In the genomic region with DNA sequence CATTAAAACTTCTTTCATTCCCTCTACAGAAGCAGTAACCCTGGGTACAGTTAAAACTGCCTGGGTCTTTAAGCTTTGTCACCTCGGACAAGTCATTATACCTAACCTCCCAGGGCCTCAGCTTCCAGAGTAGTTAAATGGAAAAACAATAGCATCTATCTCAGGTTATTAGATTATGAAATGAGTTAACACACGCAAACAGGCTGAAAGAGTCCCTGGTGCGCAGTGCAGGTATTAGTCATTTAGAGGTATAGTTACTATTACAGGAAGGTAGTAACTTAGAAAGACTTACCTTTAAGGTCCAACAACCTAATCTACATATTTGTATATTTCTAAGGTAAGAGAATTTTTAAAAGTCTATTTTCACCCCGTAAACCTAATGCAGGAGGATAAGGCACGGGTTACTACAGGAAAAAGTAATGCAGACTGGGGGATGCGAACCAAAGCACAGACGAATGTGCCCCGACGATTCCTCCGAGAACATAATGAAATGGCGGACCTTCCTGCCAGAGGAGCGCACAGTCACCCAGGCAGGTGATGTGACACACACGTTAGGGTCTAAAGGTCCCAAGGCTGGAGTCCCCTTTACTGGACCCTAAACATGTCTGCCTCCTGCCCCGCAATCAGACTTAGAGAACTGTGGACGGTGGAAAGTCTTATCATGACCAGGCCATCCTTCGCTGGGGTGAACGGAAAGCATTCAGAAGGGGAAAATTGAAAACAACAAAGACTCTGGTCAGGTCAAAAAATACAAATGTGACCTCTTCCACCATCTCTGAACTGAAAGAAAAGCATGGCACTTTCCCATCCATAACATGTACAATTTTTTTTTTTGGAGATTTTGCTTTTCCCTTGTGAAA, we compare ENCODE assay signal across 8 cellular contexts. TPM values are rescaled to one million over a fixed set of nuclear protein-coding genes. Genes with fewer than 3 reads are reported as not detected.
A peak's percentile ranks its signal among the peaks of the same experiment; 100 is the strongest.
DNase-seq lines count a peak whose midpoint lies in the region; TF ChIP-seq lines count a peak whose summit lies in the region.

No MANE protein-coding gene starts in this region.

- no peaks in the 10 kb centered on the region for H3K36me3 ChIP-seq in A673 (ENCODE audit: insufficient read depth, low read length, poor library complexity, severe bottlenecking)
- peaks cover 0 to 17% of the 10 kb centered on the region in 2 experiments; a peak in 1 of 3 replicates for H3K36me3 ChIP-seq in HEK293 (ENCODE audit: control insufficient read depth in 2 of 2, insufficient read depth in 1 of 2, low read length in 2 of 2)

- H3K27me3 ChIP-seq in A673 (replicated peaks; ENCODE audit: insufficient read depth, low read depth, low read length, poor library complexity): no peaks in the 10 kb centered on the region

- H3K9me3 ChIP-seq in A673 (ENCODE audit: low read depth, low read length, poor library complexity, severe bottlenecking): no peaks in the 10 kb centered on the region
- H3K9me3 ChIP-seq in HEK293 (ENCODE audit: control insufficient read depth, insufficient read depth, low read depth, low read length): no peaks in the 10 kb centered on the region

- H3K36me3 Mint-ChIP-seq in neural crest cell (ENCODE audit: low read depth): no peaks in the 10 kb centered on the region

- POLR2A ChIA-PET in A673 (lab: Charles Lee; ENCODE audit: low non-redundant PET): no interaction called here
- POLR2A ChIA-PET in HEK293 (lab: Yijun Ruan, JAX): interaction anchor here (1.6 to 3.1 kb wide), 2 partner anchors 10 to 61 kb away, joined by 3 to 22 read pairs; a partner anchor contains a TSS

- H3K4me1 ChIP-seq in A673 (ENCODE audit: insufficient read depth, low read length, poor library complexity, severe bottlenecking) (peaks cover 24% of the 10 kb centered on the region), HEK293 (ENCODE audit: control insufficient read depth, insufficient read depth, low read length) (no peaks in the 10 kb centered on the region)

- intact Hi-C loops in A673 (cut with micrococcal nuclease; ENCODE audit: unreplicated experiment): no loop called here

- peak overlapping the region; percentile 96 for H3K4me3 ChIP-seq in A673 (ENCODE audit: low read depth, low read length, poor library complexity, severe bottlenecking)
- H3K4me3 ChIP-seq in HEK293 (ENCODE audit: low read depth, low read length): peak overlapping the region; percentile 87

- CTCF ChIA-PET in A673 (lab: Charles Lee) (no interaction called here), HEK293 (lab: Yijun Ruan, JAX) (interaction anchor here (0.5 to 2.2 kb wide), 7 partner anchors 10 to 101 kb away, joined by 3 to 17 read pairs (median 3); no protein-coding TSS in a partner anchor)

- H3K4me3 Mint-ChIP-seq in neural crest cell: peak overlapping the region; percentile 99

- H3K27me3 Mint-ChIP-seq in neural crest cell (ENCODE audit: low read depth): no peaks in the 10 kb centered on the region

- H3K9me3 Mint-ChIP-seq in neural crest cell: no peaks in the 10 kb centered on the region

- H3K4me1 Mint-ChIP-seq in neural crest cell: peaks cover 33% of the 10 kb centered on the region

- TSS peak; percentile 31 for BruUV-seq in A673 (replicated peaks; lab: Mats Ljungman, UMichigan)

- H3K27ac ChIP-seq in A673 (ENCODE audit: low read depth, low read length, poor library complexity, severe bottlenecking): peak overlapping the region; percentile 87
- peak overlapping the region; percentile 67; the same call in 1 of the 2 replicates for H3K27ac ChIP-seq in HEK293 (ENCODE audit: extremely low read depth, low read depth, low read length)
- H3K27ac ChIP-seq in epithelial cell of prostate: peak overlapping the region; percentile 90

- TF ChIP-seq CTCF in A673 (conservative IDR thresholded peaks at IDR 0.05; ENCODE audit: low read depth, low read length) (no peak), HEK293 (tag by site-specific recombination; IDR thresholded peaks at IDR 0.05) (no peak), neural crest cell (conservative IDR thresholded peaks at IDR 0.05) (no peak)

- H3K27ac Mint-ChIP-seq in neural crest cell (ENCODE audit: unreplicated experiment): peak overlapping the region; percentile 98

- DNase-seq in A673 (ENCODE audit: low spot score) (no peak), epithelial cell of prostate (ENCODE audit: low read depth, low spot score) (no peak), neural crest cell (ENCODE audit: low read depth, low spot score) (no peak), ureter (ENCODE audit: low spot score) (no peak), GM03348 (ENCODE audit: low spot score) (no peak), C1 segment of cervical spinal cord (lab: John Stamatoyannopoulos, UW) (no peak)
- peak; percentile 70 for DNase-seq in activated CD4-positive, alpha-beta T cell treated with anti-CD3 and anti-CD28 coated beads for 48 hours

TF ChIP-seq in HEK293, 187 proteins besides CTCF, POLR2A, EP300 and RAD21:
- TF ChIP-seq ZBTB20 (tag by site-specific recombination; IDR thresholded peaks at IDR 0.05) (peak; percentile 73), ZNF184 (tag by site-specific recombination; IDR thresholded peaks at IDR 0.05) (no peak), ZNF335 (tag by site-specific recombination; conservative IDR thresholded peaks at IDR 0.05) (peak; percentile 69; the same call in 1 of the 2 replicates), ZNF660 (tag by site-specific recombination; IDR thresholded peaks at IDR 0.05) (0 out of 2 replicates have a peak, but pooled peaks have one; percentile 30)
- TF ChIP-seq, protein P1, sequence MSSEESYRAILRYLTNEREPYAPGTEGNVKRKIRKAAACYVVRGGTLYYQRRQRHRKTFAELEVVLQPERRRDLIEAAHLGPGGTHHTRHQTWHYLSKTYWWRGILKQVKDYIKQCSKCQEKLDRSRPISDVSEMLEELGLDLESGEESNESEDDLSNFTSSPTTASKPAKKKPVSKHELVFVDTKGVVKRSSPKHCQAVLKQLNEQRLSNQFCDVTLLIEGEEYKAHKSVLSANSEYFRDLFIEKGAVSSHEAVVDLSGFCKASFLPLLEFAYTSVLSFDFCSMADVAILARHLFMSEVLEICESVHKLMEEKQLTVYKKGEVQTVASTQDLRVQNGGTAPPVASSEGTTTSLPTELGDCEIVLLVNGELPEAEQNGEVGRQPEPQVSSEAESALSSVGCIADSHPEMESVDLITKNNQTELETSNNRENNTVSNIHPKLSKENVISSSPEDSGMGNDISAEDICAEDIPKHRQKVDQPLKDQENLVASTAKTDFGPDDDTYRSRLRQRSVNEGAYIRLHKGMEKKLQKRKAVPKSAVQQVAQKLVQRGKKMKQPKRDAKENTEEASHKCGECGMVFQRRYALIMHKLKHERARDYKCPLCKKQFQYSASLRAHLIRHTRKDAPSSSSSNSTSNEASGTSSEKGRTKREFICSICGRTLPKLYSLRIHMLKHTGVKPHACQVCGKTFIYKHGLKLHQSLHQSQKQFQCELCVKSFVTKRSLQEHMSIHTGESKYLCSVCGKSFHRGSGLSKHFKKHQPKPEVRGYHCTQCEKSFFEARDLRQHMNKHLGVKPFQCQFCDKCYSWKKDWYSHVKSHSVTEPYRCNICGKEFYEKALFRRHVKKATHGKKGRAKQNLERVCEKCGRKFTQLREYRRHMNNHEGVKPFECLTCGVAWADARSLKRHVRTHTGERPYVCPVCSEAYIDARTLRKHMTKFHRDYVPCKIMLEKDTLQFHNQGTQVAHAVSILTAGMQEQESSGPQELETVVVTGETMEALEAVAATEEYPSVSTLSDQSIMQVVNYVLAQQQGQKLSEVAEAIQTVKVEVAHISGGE (tag by site-specific recombination; conservative IDR thresholded peaks at IDR 0.05; ENCODE audit: low read depth): peak; percentile 28; the same call in 1 of the 2 replicates

RNA-seq across cellular contexts. Expression of a gene that starts 1.3 kb away (rescaled TPM):
- total RNA-seq in A673 (2021) (169 and 184 TPM in 2 replicates), neural crest cell (219 and 224 TPM in 2 replicates), ureter (189 TPM)
